In genomic region chr15:92917606-92918407, GRCh38 we compare ENCODE assay signal across 8 cellular contexts. TPM values are rescaled to one million over a fixed set of nuclear protein-coding genes. Genes with fewer than 3 reads are reported as not detected.
A peak's percentile ranks its signal among the peaks of the same experiment; 100 is the strongest.
DNase-seq lines count a peak whose midpoint lies in the region; ATAC-seq and TF ChIP-seq lines count a peak whose summit lies in the region.

No MANE protein-coding gene starts in this region.

- H3K9me3 ChIP-seq in DOHH2 (ENCODE audit: control insufficient read depth, insufficient read depth, low read length) = no peaks in the 10 kb centered on the region

- H3K27me3 ChIP-seq in DOHH2 (ENCODE audit: control insufficient read depth, low read length) = no peaks in the 10 kb centered on the region
- no peaks in the 10 kb centered on the region for H3K27me3 ChIP-seq in kidney epithelial cell (ENCODE audit: control insufficient read depth, insufficient read depth, low read length)

- no peaks in the 10 kb centered on the region for H4K20me1 ChIP-seq in DOHH2 (ENCODE audit: control insufficient read depth, insufficient read depth, low read depth, low read length)

- H3K79me2 ChIP-seq in DOHH2 (ENCODE audit: control insufficient read depth, low read length) = peaks cover 76% of the 10 kb centered on the region

- peaks cover 20% of the 10 kb centered on the region for H3F3A ChIP-seq in DOHH2 (ENCODE audit: control insufficient read depth, insufficient read depth)

- DNase-seq in NCI-H460 (ENCODE audit: extremely low read depth, low read depth) = peak; percentile 93
- peak; percentile 84 for DNase-seq in activated CD4-positive, alpha-beta T cell treated with anti-CD3 and anti-CD28 coated beads for 1 hour
- DNase-seq in choroid plexus epithelial cell (ENCODE audit: low read depth) = peak; percentile 94
- DNase-seq in kidney epithelial cell (ENCODE audit: low read depth) = no peak
- peak; percentile 95 for DNase-seq in stimulated activated CD4-positive, alpha-beta T cell treated with anti-CD3 and anti-CD28 coated beads, Interleukin-15, amount 100 ng/mL, for 24 hours

- H3K4me3 ChIP-seq in DOHH2 (ENCODE audit: low read length) (peak overlapping the region; percentile 63), choroid plexus epithelial cell (ENCODE audit: low read depth, low read length) (no peak overlapping the region), kidney epithelial cell (ENCODE audit: low read depth, low read length) (no peak overlapping the region)

- peaks cover 34% of the 10 kb centered on the region for H3K36me3 ChIP-seq in DOHH2 (ENCODE audit: control insufficient read depth, low read length)
- H3K36me3 ChIP-seq in kidney epithelial cell (ENCODE audit: control insufficient read depth, insufficient read depth, low read length) = no peaks in the 10 kb centered on the region

- ATAC-seq in HG03175 (IDR thresholded peaks at IDR 0.05; ENCODE audit: unreplicated experiment) (peak; percentile 59), HG02759 (IDR thresholded peaks at IDR 0.05; ENCODE audit: unreplicated experiment) (no peak)

- peaks cover 70% of the 10 kb centered on the region for H3K4me1 ChIP-seq in DOHH2 (ENCODE audit: control insufficient read depth, low read length)

- peak; percentile 85 for TF ChIP-seq CTCF in DOHH2 (IDR thresholded peaks at IDR 0.05; ENCODE audit: low read depth, low read length, poor library complexity, severe bottlenecking)
- peak; percentile 89 for TF ChIP-seq CTCF in choroid plexus epithelial cell (conservative IDR thresholded peaks at IDR 0.05; ENCODE audit: low read depth, low read length)
- TF ChIP-seq CTCF in kidney epithelial cell (IDR thresholded peaks at IDR 0.05; ENCODE audit: insufficient read depth, low read length, poor library complexity, severe bottlenecking) = peak; percentile 73

- H3K27ac ChIP-seq in DOHH2 (ENCODE audit: low read depth, low read length) = peak overlapping the region; percentile 70

- no peaks in the 10 kb centered on the region for H3K9me2 ChIP-seq in DOHH2 (replicated peaks; ENCODE audit: control insufficient read depth, low read length)

- peak overlapping the region; percentile 77 for H3K4me2 ChIP-seq in DOHH2 (ENCODE audit: low read length)

RNA-seq across cellular contexts. Expression of gene CHD2, which starts 17.7 kb away (rescaled TPM):
- total RNA-seq in NCI-H460 (2014; rRNA removed; shearing (Covaris generic)) = 28.3 and 40.4 TPM in 2 replicates
- 22.3 and 28.5 TPM in 2 replicates for polyA plus RNA-seq in NCI-H460 (2014; cell fraction: nucleus; rRNA removed)
- total RNA-seq in kidney epithelial cell = 54.2 and 54.3 TPM in 2 replicates
